Comparison of ENCODE assay signal across 20 cellular contexts in genomic region chr9:74729129-74729710, GRCh38.
DNase-seq lines count a peak whose midpoint lies in the region; ATAC-seq and TF ChIP-seq lines count a peak whose summit lies in the region.
"Had no signal": no experiment of that assay in that cellular context is flagged by ENCODE, and none has a peak within 500 bp of the region (broad histone marks: within the 10 kb centered on the region; RNA-seq: fewer than 3 reads in every experiment).

No MANE protein-coding gene starts in this region.

- CTCF ChIA-PET in IMR-90 (lab: Yijun Ruan, JAX), result interaction anchor here (1.5 kb wide), 1 partner anchor 14 kb away, joined by 5 read pairs; no protein-coding TSS in a partner anchor

- H3K18ac ChIP-seq in IMR-90 (ENCODE audit: low read depth, low read length), result no peak overlapping the region

- no peak for TF ChIP-seq EP300 in sigmoid colon (IDR thresholded peaks at IDR 0.05)

- H3K9me3 ChIP-seq in IMR-90 (ENCODE audit: control insufficient read depth, insufficient read depth, low read length) (no peaks in the 10 kb centered on the region), sigmoid colon (no peaks in the 10 kb centered on the region)
- H3K9me3 ChIP-seq: BE2C, colonic mucosa had no signal

- in situ Hi-C loops in IMR-90 (cut with MboI; ENCODE audit: low sequenced_read_pairs), result no loop called here

- H3K9ac ChIP-seq in IMR-90 (ENCODE audit: low read depth, low read length), result no peak overlapping the region

- H3K4ac ChIP-seq in IMR-90 (ENCODE audit: low read depth, low read length), result no peak overlapping the region

- no peak for TF ChIP-seq RAD21 in IMR-90 (IDR thresholded peaks at IDR 0.05; ENCODE audit: low read length)

- H3K27ac ChIP-seq in IMR-90 (ENCODE audit: insufficient read depth, low read length) (no peak overlapping the region), sigmoid colon (no peak overlapping the region)
- H3K27ac ChIP-seq: colonic mucosa, PC-9 had no signal

- no peaks in the 10 kb centered on the region for H3K79me1 ChIP-seq in IMR-90 (ENCODE audit: low read depth in 1 of 2, low read length in 2 of 2)

- H2AK5ac ChIP-seq in IMR-90 (ENCODE audit: low read depth, low read length), result no peak overlapping the region

- H2BK20ac ChIP-seq in IMR-90 (ENCODE audit: low read depth, low read length), result no peak overlapping the region

- H3K27me3 ChIP-seq in IMR-90 (ENCODE audit: control insufficient read depth, insufficient read depth, low read length) (peaks cover 4% of the 10 kb centered on the region), sigmoid colon (no peaks in the 10 kb centered on the region)
- H3K27me3 ChIP-seq: BE2C, colonic mucosa had no signal

- H3K9me3 Mint-ChIP-seq in HFFc6, result no peaks in the 10 kb centered on the region; the same call in 1 of the 2 replicates
- H3K9me3 Mint-ChIP-seq: activated CD4-positive, alpha-beta T cell treated with anti-CD3 and anti-CD28 coated beads, Interleukin-2, amount 10 ng/mL, durations not matched to agents 24 days and 14 days; nephron progenitor cell had no signal

- H2BK5ac ChIP-seq in IMR-90 (ENCODE audit: low read depth, low read length, poor library complexity, severe bottlenecking), result no peak overlapping the region

- WGBS in IMR-90 (ENCODE audit: extremely low coverage in 2 of 2, insufficient read length in 1 of 2), 2 experiments, result no CpG with 5 or more reads among the region's 10 CpGs
- WGBS in sigmoid colon, 2 donors, result 53 to 58% methylated on average over 10 of the region's 10 CpGs

- TF ChIP-seq POLR2A in IMR-90 (IDR thresholded peaks at IDR 0.05; ENCODE audit: low read depth, low read length) (no peak), sigmoid colon (IDR thresholded peaks at IDR 0.05) (no peak)

- no peak overlapping the region for H2BK120ac ChIP-seq in IMR-90 (ENCODE audit: low read depth, low read length)

- H4K20me1 ChIP-seq in IMR-90 (ENCODE audit: insufficient read depth, low read length), result no peaks in the 10 kb centered on the region

- no peaks in the 10 kb centered on the region for H3K4me1 Mint-ChIP-seq in HFFc6 (ENCODE audit: low read depth)
- H3K4me1 Mint-ChIP-seq: activated CD4-positive, alpha-beta T cell treated with anti-CD3 and anti-CD28 coated beads, Interleukin-2, amount 10 ng/mL, durations not matched to agents 24 days and 14 days had no signal

- peak overlapping the region; percentile 40; the same call in 1 of the 2 replicates for H3K4me2 ChIP-seq in IMR-90 (ENCODE audit: low read depth, low read length)
- H3K4me2 ChIP-seq: PC-9 had no signal

- H3K4me3 ChIP-seq in IMR-90 (ENCODE audit: insufficient read depth, low read depth, low read length) (no peak overlapping the region), sigmoid colon (no peak overlapping the region)
- H3K4me3 ChIP-seq: colonic mucosa, GM12878, PC-9 had no signal

- H4K8ac ChIP-seq in IMR-90 (ENCODE audit: low read depth in 2 of 2, low read length in 2 of 2), result no peak overlapping the region

- peaks cover 6% of the 10 kb centered on the region for H3K27me3 Mint-ChIP-seq in HFFc6 (ENCODE audit: insufficient read depth)

- ATAC-seq in IMR-90 (ENCODE audit: low read depth) (no peak), HG02938 (IDR thresholded peaks at IDR 0.05; ENCODE audit: unreplicated experiment) (no peak)
- ATAC-seq: GM12878 had no signal

- no peak overlapping the region for H2AK9ac ChIP-seq in IMR-90 (replicated peaks; ENCODE audit: low read depth, low read length, poor library complexity)

- no peak overlapping the region for H2BK15ac ChIP-seq in IMR-90 (ENCODE audit: low read depth, low read length)

- no peak overlapping the region for H3K14ac ChIP-seq in IMR-90 (replicated peaks; ENCODE audit: low read depth, low read length)

- intact Hi-C loops in IMR-90 (cut with micrococcal nuclease) (no loop called here), sigmoid colon (cut with DNase I) (no loop called here)

- no peak overlapping the region for H3K56ac ChIP-seq in IMR-90 (ENCODE audit: extremely low read depth, insufficient read depth, low read length)

- no peak overlapping the region for H3K23ac ChIP-seq in IMR-90 (ENCODE audit: low read depth, low read length)

- no peak overlapping the region for H3K27ac Mint-ChIP-seq in HFFc6
- H3K27ac Mint-ChIP-seq: activated CD4-positive, alpha-beta T cell treated with anti-CD3 and anti-CD28 coated beads, Interleukin-2, amount 10 ng/mL, durations not matched to agents 24 days and 14 days; nephron progenitor cell had no signal

- no peak overlapping the region for H4K5ac ChIP-seq in IMR-90 (ENCODE audit: low read depth, low read length)

- H2AFZ ChIP-seq in IMR-90 (replicated peaks; ENCODE audit: low read length, poor library complexity), result no peak overlapping the region
- H2AFZ ChIP-seq: PC-9 had no signal

- H3K9me1 ChIP-seq in IMR-90 (ENCODE audit: insufficient read depth, low read length), result no peaks in the 10 kb centered on the region

- POLR2A ChIA-PET in IMR-90 (lab: Charles Lee; ENCODE audit: unreplicated experiment), result no interaction called here

- H3K4me1 ChIP-seq in IMR-90 (ENCODE audit: control insufficient read depth, insufficient read depth, low read length) (no peaks in the 10 kb centered on the region), sigmoid colon (no peaks in the 10 kb centered on the region)
- H3K4me1 ChIP-seq: BE2C, colonic mucosa had no signal

- dilution Hi-C loops in IMR-90 (cut with HindIII; ENCODE audit: low sequenced_read_pairs, unreplicated experiment), result no loop called here

- DNase-seq in IMR-90, result no peak
- DNase-seq in astrocyte of the hippocampus (ENCODE audit: low read depth, low spot score), result peak; percentile 29
- DNase-seq in fibroblast of the conjunctiva (ENCODE audit: low read depth), result peak; percentile 39
- DNase-seq in stromal cell of bone marrow (ENCODE audit: low read depth), result peak; percentile 14
- DNase-seq in NCI-H2196 (lab: John Stamatoyannopoulos, UW; ENCODE audit: unreplicated experiment), result no peak
- DNase-seq in HFFc6, result no peak
- no peak for DNase-seq in sigmoid colon
- DNase-seq: activated CD4-positive, alpha-beta T cell treated with anti-CD3 and anti-CD28 coated beads, Interleukin-2, amount 10 ng/mL, durations not matched to agents 24 days and 14 days; activated gamma-delta T cell treated with Interleukin-2 at 50 U/mL for 16 hours; amygdala; BE2C; colonic mucosa; GDM1; mesendoderm; NCI-H1092 treated with DMSO at 0.1 percent for 48 hours; nephron progenitor cell; PC-9; stimulated activated CD4-positive, alpha-beta T cell treated with anti-CD3 and anti-CD28 coated beads, Interleukin-12 subunit alpha, Interleukin-12 subunit beta, amount 100 ng/mL, for 4 hours had no signal

- H3K4me3 Mint-ChIP-seq in HFFc6, result no peak overlapping the region
- H3K4me3 Mint-ChIP-seq: activated CD4-positive, alpha-beta T cell treated with anti-CD3 and anti-CD28 coated beads, Interleukin-2, amount 10 ng/mL, durations not matched to agents 24 days and 14 days; nephron progenitor cell had no signal

- BruUV-seq in IMR-90 (replicated peaks; lab: Mats Ljungman, UMichigan), result no TSS peak

- TF ChIP-seq CTCF in IMR-90 (conservative IDR thresholded peaks at IDR 0.05; ENCODE audit: low read depth, low read length) (no peak), HFFc6 (IDR thresholded peaks at IDR 0.05) (no peak), sigmoid colon (IDR thresholded peaks at IDR 0.05) (no peak)

- H3K36me3 ChIP-seq in IMR-90 (ENCODE audit: control insufficient read depth, insufficient read depth, low read length), result no peaks in the 10 kb centered on the region
- no peaks in the 10 kb centered on the region for H3K36me3 ChIP-seq in sigmoid colon
- H3K36me3 ChIP-seq: BE2C, colonic mucosa had no signal

- no peaks in the 10 kb centered on the region for H3K36me3 Mint-ChIP-seq in HFFc6 (ENCODE audit: low read depth)

- H4K91ac ChIP-seq in IMR-90 (ENCODE audit: insufficient read depth, low read depth, low read length), result no peak overlapping the region

TF ChIP-seq in IMR-90, 13 proteins besides CTCF, POLR2A, EP300 and RAD21:
- TF ChIP-seq ELK1 (IDR thresholded peaks at IDR 0.05; ENCODE audit: borderline replicate concordance, low read depth, low read length) (no peak), RCOR1 (IDR thresholded peaks at IDR 0.05; ENCODE audit: insufficient replicate concordance, low read length) (no peak), MAFK (IDR thresholded peaks at IDR 0.05; ENCODE audit: low read depth, low read length) (no peak), CHD1 (IDR thresholded peaks at IDR 0.05; ENCODE audit: low read depth, low read length) (no peak), USF2 (IDR thresholded peaks at IDR 0.05; ENCODE audit: low read depth, low read length) (no peak), MAZ (IDR thresholded peaks at IDR 0.05; ENCODE audit: borderline replicate concordance, low read depth, low read length) (no peak), MXI1 (IDR thresholded peaks at IDR 0.05; ENCODE audit: borderline replicate concordance, low read depth, low read length) (no peak), RFX5 (IDR thresholded peaks at IDR 0.05; ENCODE audit: low read depth, low read length) (no peak), SMC3 (IDR thresholded peaks at IDR 0.05; ENCODE audit: low read depth, low read length) (no peak), CEBPB (IDR thresholded peaks at IDR 0.05; ENCODE audit: low read depth, low read length) (no peak), BHLHE40 (IDR thresholded peaks at IDR 0.05; ENCODE audit: low read depth, low read length) (no peak), FOS (IDR thresholded peaks at IDR 0.05; ENCODE audit: low read depth, low read length) (no peak), NFE2L2 (IDR thresholded peaks at IDR 0.05; ENCODE audit: low read depth, low read length) (no peak)
TF ChIP-seq in IMR-90: peak in this region for 0.

Comparison
In these comparisons a context has a peak if more than half of its experiments do, and no peak if none do; other contexts are left out.
1. DNase-seq: peak in astrocyte of the hippocampus (single experiment), fibroblast of the conjunctiva (single experiment) and stromal cell of bone marrow (single experiment); none in IMR-90 (single experiment), NCI-H2196 (single experiment), HFFc6 (single experiment) and sigmoid colon (single experiment).